ENCODE assay signal across 17 cellular contexts in genomic region chr14:101474563-101475467, GRCh38.
DNase-seq lines count a peak whose midpoint lies in the region; ATAC-seq and TF ChIP-seq lines count a peak whose summit lies in the region.
"Had no signal": no experiment of that assay in that cellular context is flagged by ENCODE, and none has a peak within 500 bp of the region (broad histone marks: within the 10 kb centered on the region; RNA-seq: fewer than 3 reads in every experiment).

No MANE protein-coding gene starts in this region.

- H3K4me3 Mint-ChIP-seq in neural progenitor cell (no peak overlapping the region), HFFc6 (no peak overlapping the region)
- H3K4me3 Mint-ChIP-seq: activated CD4-positive, alpha-beta T cell treated with anti-CD3 and anti-CD28 coated beads for 36 hours; B cell; central memory CD8-positive, alpha-beta T cell; natural killer cell treated with Interleukin-12 subunit alpha and Interleukin-12 subunit beta and Interleukin-15 and Interleukin-18, amount 100 ng/mL, for 72 hours; stimulated activated memory B cell treated with anti-CD40 and anti-IgM and Interleukin-4, amounts not matched to agents 10 μg/mL and 1 μg/mL and 100 μg/mL, for 72 hours had no signal

- H3K36me3 ChIP-seq in IMR-90 (ENCODE audit: control insufficient read depth, insufficient read depth, low read length) (no peaks in the 10 kb centered on the region), neural progenitor cell (no peaks in the 10 kb centered on the region), suprapubic skin (no peaks in the 10 kb centered on the region)
- H3K36me3 ChIP-seq: right lobe of liver had no signal

- in situ Hi-C loops in IMR-90 (cut with MboI; ENCODE audit: low sequenced_read_pairs), result no loop called here

- no peak overlapping the region for H2BK5ac ChIP-seq in IMR-90 (ENCODE audit: low read depth, low read length, poor library complexity, severe bottlenecking)

- H3K4me1 ChIP-seq in IMR-90 (ENCODE audit: control insufficient read depth, insufficient read depth, low read length) (peaks cover 12% of the 10 kb centered on the region; the same call in 1 of the 2 replicates), neural progenitor cell (no peaks in the 10 kb centered on the region), suprapubic skin (peaks cover 9% of the 10 kb centered on the region)

- H3K27ac Mint-ChIP-seq in neural progenitor cell, result peak overlapping the region; percentile 44
- H3K27ac Mint-ChIP-seq in HFFc6, result no peak overlapping the region
- H3K27ac Mint-ChIP-seq: activated CD4-positive, alpha-beta T cell treated with anti-CD3 and anti-CD28 coated beads for 36 hours; B cell; natural killer cell treated with Interleukin-12 subunit alpha and Interleukin-12 subunit beta and Interleukin-15 and Interleukin-18, amount 100 ng/mL, for 72 hours; stimulated activated memory B cell treated with anti-CD40 and anti-IgM and Interleukin-4, amounts not matched to agents 10 μg/mL and 1 μg/mL and 100 μg/mL, for 72 hours had no signal

- H3K27me3 Mint-ChIP-seq in neural progenitor cell (ENCODE audit: insufficient read depth, low read depth) (peaks cover 12% of the 10 kb centered on the region), HFFc6 (ENCODE audit: insufficient read depth) (peaks cover 12% of the 10 kb centered on the region)

- H3K36me3 Mint-ChIP-seq in neural progenitor cell (no peaks in the 10 kb centered on the region), HFFc6 (ENCODE audit: low read depth) (no peaks in the 10 kb centered on the region)
- H3K36me3 Mint-ChIP-seq: natural killer cell treated with Interleukin-12 subunit alpha and Interleukin-12 subunit beta and Interleukin-15 and Interleukin-18, amount 100 ng/mL, for 72 hours; stimulated activated memory B cell treated with anti-CD40 and anti-IgM and Interleukin-4, amounts not matched to agents 10 μg/mL and 1 μg/mL and 100 μg/mL, for 72 hours had no signal

- no peak overlapping the region for H4K8ac ChIP-seq in IMR-90 (ENCODE audit: low read depth in 2 of 2, low read length in 2 of 2)

- no peak overlapping the region for H3K4me3 ChIP-seq in IMR-90 (ENCODE audit: insufficient read depth, low read depth, low read length)
- peak overlapping the region; percentile 30 for H3K4me3 ChIP-seq in coronary artery
- H3K4me3 ChIP-seq in neural progenitor cell, result no peak overlapping the region
- peak overlapping the region; percentile 18 for H3K4me3 ChIP-seq in suprapubic skin
- H3K4me3 ChIP-seq: right lobe of liver had no signal

- dilution Hi-C loops in IMR-90 (cut with HindIII; ENCODE audit: low sequenced_read_pairs, unreplicated experiment), result no loop called here

- H4K20me1 ChIP-seq in IMR-90 (ENCODE audit: insufficient read depth, low read length), result no peaks in the 10 kb centered on the region
- no peaks in the 10 kb centered on the region for H4K20me1 ChIP-seq in neural progenitor cell (ENCODE audit: low read depth)

- no TSS peak for BruUV-seq in IMR-90 (replicated peaks; lab: Mats Ljungman, UMichigan)

- H3K4ac ChIP-seq in IMR-90 (ENCODE audit: low read depth, low read length), result no peak overlapping the region

- intact Hi-C loops in IMR-90 (cut with micrococcal nuclease), result no loop called here

- H3K27me3 ChIP-seq in IMR-90 (ENCODE audit: control insufficient read depth, insufficient read depth, low read length) (no peaks in the 10 kb centered on the region; the same call in 1 of the 2 replicates), neural progenitor cell (no peaks in the 10 kb centered on the region), suprapubic skin (peaks cover 22% of the 10 kb centered on the region)
- H3K27me3 ChIP-seq: right lobe of liver had no signal

- H2BK15ac ChIP-seq in IMR-90 (ENCODE audit: low read depth, low read length), result no peak overlapping the region

- 80% methylated on average over 2 of the region's 21 CpGs; no CpG with 5 or more reads in 1 of the 2 experiments for WGBS in IMR-90 (ENCODE audit: extremely low coverage in 2 of 2, insufficient read length in 1 of 2), 2 experiments
- WGBS in suprapubic skin, result 79% methylated on average over 21 of the region's 21 CpGs

- H3K18ac ChIP-seq in IMR-90 (ENCODE audit: low read depth, low read length), result no peak overlapping the region; the same call in 1 of the 2 replicates

- H2BK20ac ChIP-seq in IMR-90 (ENCODE audit: low read depth, low read length), result no peak overlapping the region

- H3K9me3 Mint-ChIP-seq in neural progenitor cell (no peaks in the 10 kb centered on the region), HFFc6 (peaks cover 4% of the 10 kb centered on the region; the same call in 1 of the 2 replicates)
- H3K9me3 Mint-ChIP-seq: central memory CD8-positive, alpha-beta T cell; natural killer cell treated with Interleukin-12 subunit alpha and Interleukin-12 subunit beta and Interleukin-15 and Interleukin-18, amount 100 ng/mL, for 72 hours; stimulated activated memory B cell treated with anti-CD40 and anti-IgM and Interleukin-4, amounts not matched to agents 10 μg/mL and 1 μg/mL and 100 μg/mL, for 72 hours had no signal

- no peak overlapping the region for H3K14ac ChIP-seq in IMR-90 (replicated peaks; ENCODE audit: low read depth, low read length)

- TF ChIP-seq EP300 in suprapubic skin (IDR thresholded peaks at IDR 0.05), result no peak

- CTCF ChIA-PET in IMR-90 (lab: Yijun Ruan, JAX), result interaction anchor here (0.7 kb wide), 1 partner anchor 54 kb away, joined by 5 read pairs; no protein-coding TSS in a partner anchor

- H3K9me3 ChIP-seq in IMR-90 (ENCODE audit: control insufficient read depth, insufficient read depth, low read length) (no peaks in the 10 kb centered on the region), neural progenitor cell (ENCODE audit: low read depth) (no peaks in the 10 kb centered on the region), suprapubic skin (no peaks in the 10 kb centered on the region)
- H3K9me3 ChIP-seq: right lobe of liver had no signal

- POLR2A ChIA-PET in IMR-90 (lab: Charles Lee; ENCODE audit: unreplicated experiment), result no interaction called here

- H3K9ac ChIP-seq in IMR-90 (ENCODE audit: low read depth, low read length), result no peak overlapping the region
- no peak overlapping the region for H3K9ac ChIP-seq in neural progenitor cell

- H2AK9ac ChIP-seq in IMR-90 (replicated peaks; ENCODE audit: low read depth, low read length, poor library complexity), result no peak overlapping the region

- H3K79me2 ChIP-seq in neural progenitor cell (ENCODE audit: low read depth), result no peaks in the 10 kb centered on the region

- H2AFZ ChIP-seq in IMR-90 (replicated peaks; ENCODE audit: low read length, poor library complexity) (no peak overlapping the region), neural progenitor cell (replicated peaks) (no peak overlapping the region)

- H4K5ac ChIP-seq in IMR-90 (ENCODE audit: low read depth, low read length), result no peak overlapping the region; the same call in 1 of the 2 replicates

- DNase-seq in IMR-90, result no peak
- peak; percentile 62 for DNase-seq in coronary artery (ENCODE audit: low spot score)
- DNase-seq in neural progenitor cell (ENCODE audit: low spot score), result no peak
- peak; percentile 51 to 65 for DNase-seq in suprapubic skin (ENCODE audit: low spot score in 2 of 2)
- DNase-seq in HFFc6, result no peak
- DNase-seq: activated CD4-positive, alpha-beta T cell treated with anti-CD3 and anti-CD28 coated beads for 36 hours; activated T-cell treated with anti-CD3 and anti-CD28 coated beads for 4 hours; NCI-H146; NCI-H446; T1000 had no signal

- H4K91ac ChIP-seq in IMR-90 (ENCODE audit: insufficient read depth, low read depth, low read length), result no peak overlapping the region

- H3K23ac ChIP-seq in IMR-90 (ENCODE audit: low read depth, low read length), result no peak overlapping the region

- TF ChIP-seq CTCF in IMR-90 (conservative IDR thresholded peaks at IDR 0.05; ENCODE audit: low read depth, low read length), result no peak
- no peak for TF ChIP-seq CTCF in coronary artery (IDR thresholded peaks at IDR 0.05)
- TF ChIP-seq CTCF in neural progenitor cell (IDR thresholded peaks at IDR 0.05), result no peak
- TF ChIP-seq CTCF in suprapubic skin (IDR thresholded peaks at IDR 0.05), result no peak
- TF ChIP-seq CTCF in HFFc6 (IDR thresholded peaks at IDR 0.05), result no peak

- no peak for ATAC-seq in IMR-90 (ENCODE audit: low read depth)
- ATAC-seq in HG03095 (IDR thresholded peaks at IDR 0.05; ENCODE audit: unreplicated experiment), result no peak
- ATAC-seq in HG02610 (IDR thresholded peaks at IDR 0.05; ENCODE audit: unreplicated experiment), result no peak
- ATAC-seq: activated CD4-positive, alpha-beta T cell treated with anti-CD3 and anti-CD28 coated beads for 36 hours; natural killer cell treated with Interleukin-12 subunit alpha and Interleukin-12 subunit beta and Interleukin-15 and Interleukin-18, amount 100 ng/mL, for 72 hours; stimulated activated memory B cell treated with anti-CD40 and anti-IgM and Interleukin-4, amounts not matched to agents 10 μg/mL and 1 μg/mL and 100 μg/mL, for 72 hours had no signal

- H3K4me1 Mint-ChIP-seq in neural progenitor cell (peaks cover 55% of the 10 kb centered on the region), HFFc6 (ENCODE audit: low read depth) (peaks cover 18% of the 10 kb centered on the region)
- H3K4me1 Mint-ChIP-seq: activated CD4-positive, alpha-beta T cell treated with anti-CD3 and anti-CD28 coated beads for 36 hours; B cell; central memory CD8-positive, alpha-beta T cell; stimulated activated memory B cell treated with anti-CD40 and anti-IgM and Interleukin-4, amounts not matched to agents 10 μg/mL and 1 μg/mL and 100 μg/mL, for 72 hours had no signal

- no peak overlapping the region; the same call in 1 of the 2 replicates for H2AK5ac ChIP-seq in IMR-90 (ENCODE audit: low read depth, low read length)

- H3K4me2 ChIP-seq in IMR-90 (ENCODE audit: low read depth, low read length) (no peak overlapping the region), neural progenitor cell (no peak overlapping the region)

- peak overlapping the region; percentile 21; the same call in 1 of the 2 replicates for H3K27ac ChIP-seq in IMR-90 (ENCODE audit: insufficient read depth, low read length)
- peak overlapping the region in 1 of 2 donors; percentile 65 for H3K27ac ChIP-seq in coronary artery
- H3K27ac ChIP-seq in neural progenitor cell, result no peak overlapping the region
- peak overlapping the region; percentile 67 for H3K27ac ChIP-seq in suprapubic skin
- H3K27ac ChIP-seq: right lobe of liver had no signal

- no peaks in the 10 kb centered on the region for H3K79me1 ChIP-seq in IMR-90 (ENCODE audit: low read depth in 1 of 2, low read length in 2 of 2)

- H3K56ac ChIP-seq in IMR-90 (ENCODE audit: extremely low read depth, insufficient read depth, low read length), result no peak overlapping the region

- no peaks in the 10 kb centered on the region for H3F3A ChIP-seq in neural progenitor cell (ENCODE audit: low read depth)

- H3K9me1 ChIP-seq in IMR-90 (ENCODE audit: insufficient read depth, low read length), result no peaks in the 10 kb centered on the region

- TF ChIP-seq RAD21 in IMR-90 (IDR thresholded peaks at IDR 0.05; ENCODE audit: low read length), result no peak

- TF ChIP-seq POLR2A in IMR-90 (IDR thresholded peaks at IDR 0.05; ENCODE audit: low read depth, low read length) (no peak), suprapubic skin (IDR thresholded peaks at IDR 0.05) (no peak)

- H2BK120ac ChIP-seq in IMR-90 (ENCODE audit: low read depth, low read length), result no peak overlapping the region

TF ChIP-seq in IMR-90, 13 proteins besides CTCF, POLR2A, EP300 and RAD21 (continues in another document):
- TF ChIP-seq BHLHE40 (IDR thresholded peaks at IDR 0.05; ENCODE audit: low read depth, low read length), result no peak

Comparison
In these comparisons a context has a peak if more than half of its experiments do, and no peak if none do; other contexts are left out.
1. DNase-seq: peak in coronary artery (single experiment) and suprapubic skin (2 of 2); none in IMR-90 (single experiment), neural progenitor cell (single experiment) and HFFc6 (single experiment).
2. H3K4me3 ChIP-seq: peak in coronary artery (single experiment) and suprapubic skin (single experiment); none in IMR-90 (single experiment) and neural progenitor cell (single experiment).